In the genomic region with DNA sequence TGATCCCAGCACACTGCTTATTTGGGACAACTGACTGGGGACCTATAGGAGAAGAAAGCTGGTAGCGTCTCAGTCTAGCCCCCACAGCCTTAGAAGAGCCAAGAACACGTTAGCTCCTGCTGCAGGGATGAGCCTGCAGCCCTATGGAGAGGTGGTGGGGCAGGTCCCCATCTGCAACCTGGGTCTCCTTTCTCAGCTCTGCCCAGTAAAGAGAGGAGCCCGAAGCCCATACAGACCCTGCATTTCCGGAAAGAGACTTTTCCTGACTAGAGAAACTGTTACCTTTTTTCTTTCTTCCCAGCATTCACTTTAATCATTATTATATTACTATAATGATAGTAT, we compare ENCODE assay signal across 8 cellular contexts. TPM values are rescaled to one million over a fixed set of nuclear protein-coding genes. Genes with fewer than 3 reads are reported as not detected.
DNase-seq lines count a peak whose midpoint lies in the region; ATAC-seq and TF ChIP-seq lines count a peak whose summit lies in the region.

No MANE protein-coding gene starts in this region.

- POLR2A ChIA-PET in SK-N-SH (lab: Yijun Ruan, JAX) = no interaction called here

- H3K79me2 ChIP-seq in ACC112 (ENCODE audit: control insufficient read depth, insufficient read depth, low read length, unreplicated experiment) = peaks cover 26% of the 10 kb centered on the region
- H3K79me2 ChIP-seq in SK-N-SH (ENCODE audit: insufficient read depth) = peaks cover 50% of the 10 kb centered on the region

- H3K9me3 ChIP-seq in SK-N-SH (no peaks in the 10 kb centered on the region), skeletal muscle tissue (ENCODE audit: control insufficient read depth in 3 of 3, low read length in 3 of 3) (no peaks in the 10 kb centered on the region)

- TF ChIP-seq RAD21 in SK-N-SH (IDR thresholded peaks at IDR 0.05; ENCODE audit: low read length) = no peak

- peak overlapping the region; percentile 84 for H3K9ac ChIP-seq in SK-N-SH
- peak overlapping the region; percentile 99 to 100 (median 99) for H3K9ac ChIP-seq in skeletal muscle tissue (ENCODE audit: low read depth in 1 of 3, low read length in 3 of 3)

- CTCF ChIA-PET in SK-N-SH (lab: Yijun Ruan, JAX) = interaction anchor here (0.6 to 2.4 kb wide), 4 partner anchors 13 to 397 kb away, joined by 3 to 10 read pairs (median 5); no protein-coding TSS in a partner anchor

- no peaks in the 10 kb centered on the region for H3K9me2 ChIP-seq in SK-N-SH

- peak overlapping the region; percentile 87 for H2AFZ ChIP-seq in ACC112 (ENCODE audit: low read length, unreplicated experiment)
- H2AFZ ChIP-seq in SK-N-SH (ENCODE audit: low read depth) = peak overlapping the region; percentile 78; the same call in 1 of the 2 replicates

- DNase-seq in SK-N-SH = peak; percentile 55
- peak; percentile 3 for DNase-seq in glomerular visceral epithelial cell (ENCODE audit: extremely low spot score)
- no peak for DNase-seq in HuH-7.5 (ENCODE audit: low spot score)
- no peak for DNase-seq in NCI-H1092 treated with DMSO at 0.1 percent for 48 hours (lab: John Stamatoyannopoulos, UW)

- ATAC-seq in GM21717 (IDR thresholded peaks at IDR 0.05; ENCODE audit: unreplicated experiment) (peak; percentile 9), GM18873 (IDR thresholded peaks at IDR 0.05; ENCODE audit: low FRiP score, unreplicated experiment) (no peak)

- no peak for TF ChIP-seq CTCF in SK-N-SH (IDR thresholded peaks at IDR 0.05)

- H3K36me3 ChIP-seq in ACC112 (ENCODE audit: insufficient read depth, low read length) (peaks cover 5% of the 10 kb centered on the region; the same call in 1 of the 2 replicates), SK-N-SH (replicated peaks in 1 of 2; ENCODE audit: control insufficient read depth in 1 of 2, insufficient read depth in 2 of 2, low read length in 1 of 2) (peaks cover 13 to 18% of the 10 kb centered on the region in 2 experiments), skeletal muscle tissue (ENCODE audit: control insufficient read depth in 3 of 3, insufficient read depth in 3 of 3, low read length in 3 of 3) (peaks cover 13 to 21% (median 19%) of the 10 kb centered on the region in 3 donors)

- H3K27me3 ChIP-seq in ACC112 (ENCODE audit: insufficient read depth, low read length) = 0 out of 2 replicates have a peak, but pooled peaks cover 4% of the 10 kb centered on the region
- peaks cover 3% of the 10 kb centered on the region; the same call in 1 of the 2 replicates for H3K27me3 ChIP-seq in SK-N-SH (ENCODE audit: insufficient read depth)
- H3K27me3 ChIP-seq in skeletal muscle tissue (ENCODE audit: control insufficient read depth in 3 of 3, insufficient read depth in 3 of 3, low read length in 3 of 3) = no peaks in the 10 kb centered on the region

- H4K20me1 ChIP-seq in SK-N-SH (ENCODE audit: insufficient read depth) = peaks cover 7% of the 10 kb centered on the region; the same call in 1 of the 2 replicates

- TF ChIP-seq EP300 in SK-N-SH (IDR thresholded peaks at IDR 0.05; ENCODE audit: borderline replicate concordance in 1 of 2, low read depth in 1 of 2, low read length in 1 of 2) = no peak

- WGBS in SK-N-SH (ENCODE audit: low lambda C conversion rate) = 3% methylated on average over 4 of the region's 4 CpGs

- peak overlapping the region; percentile 53; the same call in 1 of the 2 replicates for H3K27ac ChIP-seq in ACC112 (ENCODE audit: low read depth, low read length)
- H3K27ac ChIP-seq in SK-N-SH (ENCODE audit: low read depth in 2 of 2, low read length in 1 of 2) = peak overlapping the region; percentile 59 to 70; a peak in 2 of 4 replicates
- peak overlapping the region; percentile 94 for H3K27ac ChIP-seq in skeletal muscle tissue (ENCODE audit: low read depth, low read length)

- H3K4me3 ChIP-seq in ACC112 (ENCODE audit: low read depth, low read length) (peak overlapping the region; percentile 94), SK-N-SH (ENCODE audit: low read depth in 2 of 2, low read length in 1 of 2) (peak overlapping the region; percentile 91 to 98), skeletal muscle tissue (ENCODE audit: low read length in 3 of 3) (peak overlapping the region; percentile 99 to 100 (median 99))

- H3K4me1 ChIP-seq in ACC112 (ENCODE audit: control insufficient read depth, insufficient read depth, low read length, unreplicated experiment) = peaks cover 18% of the 10 kb centered on the region
- peaks cover 11 to 17% of the 10 kb centered on the region in 2 experiments; a peak in 3 of 4 replicates for H3K4me1 ChIP-seq in SK-N-SH (ENCODE audit: control insufficient read depth in 1 of 2, insufficient read depth in 2 of 2, low read depth in 1 of 2, low read length in 1 of 2)
- H3K4me1 ChIP-seq in skeletal muscle tissue (ENCODE audit: control insufficient read depth in 3 of 3, insufficient read depth in 3 of 3, low read length in 3 of 3) = peaks cover 10 to 23% (median 11%) of the 10 kb centered on the region in 3 donors

- H3K4me2 ChIP-seq in SK-N-SH = peak overlapping the region; percentile 94

- peaks cover 3% of the 10 kb centered on the region for H3F3A ChIP-seq in SK-N-SH (replicated peaks; ENCODE audit: insufficient read depth)

TF ChIP-seq in SK-N-SH, 30 proteins besides CTCF, POLR2A, EP300 and RAD21 (continues in another document):
- no peak for TF ChIP-seq SIN3A (IDR thresholded peaks at IDR 0.05; ENCODE audit: borderline replicate concordance, low read depth, low read length)
- no peak for TF ChIP-seq NRF1 (IDR thresholded peaks at IDR 0.05; ENCODE audit: low read depth, low read length)
- TF ChIP-seq GATA2 (CRISPR knock-in tag; IDR thresholded peaks at IDR 0.05) = no peak
- TF ChIP-seq TEAD4 (IDR thresholded peaks at IDR 0.05; ENCODE audit: borderline replicate concordance, insufficient read depth) = no peak
- no peak for TF ChIP-seq FOXM1 (IDR thresholded peaks at IDR 0.05; ENCODE audit: low read depth)
- TF ChIP-seq JUND (IDR thresholded peaks at IDR 0.05) = no peak
- TF ChIP-seq YY1 (IDR thresholded peaks at IDR 0.05; ENCODE audit: low read depth) = no peak
- TF ChIP-seq, protein P1, sequence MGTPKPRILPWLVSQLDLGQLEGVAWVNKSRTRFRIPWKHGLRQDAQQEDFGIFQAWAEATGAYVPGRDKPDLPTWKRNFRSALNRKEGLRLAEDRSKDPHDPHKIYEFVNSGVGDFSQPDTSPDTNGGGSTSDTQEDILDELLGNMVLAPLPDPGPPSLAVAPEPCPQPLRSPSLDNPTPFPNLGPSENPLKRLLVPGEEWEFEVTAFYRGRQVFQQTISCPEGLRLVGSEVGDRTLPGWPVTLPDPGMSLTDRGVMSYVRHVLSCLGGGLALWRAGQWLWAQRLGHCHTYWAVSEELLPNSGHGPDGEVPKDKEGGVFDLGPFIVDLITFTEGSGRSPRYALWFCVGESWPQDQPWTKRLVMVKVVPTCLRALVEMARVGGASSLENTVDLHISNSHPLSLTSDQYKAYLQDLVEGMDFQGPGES (IDR thresholded peaks at IDR 0.05; ENCODE audit: low read depth, low read length) = no peak
- TF ChIP-seq, protein P2, sequence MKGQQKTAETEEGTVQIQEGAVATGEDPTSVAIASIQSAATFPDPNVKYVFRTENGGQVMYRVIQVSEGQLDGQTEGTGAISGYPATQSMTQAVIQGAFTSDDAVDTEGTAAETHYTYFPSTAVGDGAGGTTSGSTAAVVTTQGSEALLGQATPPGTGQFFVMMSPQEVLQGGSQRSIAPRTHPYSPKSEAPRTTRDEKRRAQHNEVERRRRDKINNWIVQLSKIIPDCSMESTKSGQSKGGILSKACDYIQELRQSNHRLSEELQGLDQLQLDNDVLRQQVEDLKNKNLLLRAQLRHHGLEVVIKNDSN (IDR thresholded peaks at IDR 0.05; ENCODE audit: borderline replicate concordance, low read depth) = no peak
- TF ChIP-seq, protein P3, sequence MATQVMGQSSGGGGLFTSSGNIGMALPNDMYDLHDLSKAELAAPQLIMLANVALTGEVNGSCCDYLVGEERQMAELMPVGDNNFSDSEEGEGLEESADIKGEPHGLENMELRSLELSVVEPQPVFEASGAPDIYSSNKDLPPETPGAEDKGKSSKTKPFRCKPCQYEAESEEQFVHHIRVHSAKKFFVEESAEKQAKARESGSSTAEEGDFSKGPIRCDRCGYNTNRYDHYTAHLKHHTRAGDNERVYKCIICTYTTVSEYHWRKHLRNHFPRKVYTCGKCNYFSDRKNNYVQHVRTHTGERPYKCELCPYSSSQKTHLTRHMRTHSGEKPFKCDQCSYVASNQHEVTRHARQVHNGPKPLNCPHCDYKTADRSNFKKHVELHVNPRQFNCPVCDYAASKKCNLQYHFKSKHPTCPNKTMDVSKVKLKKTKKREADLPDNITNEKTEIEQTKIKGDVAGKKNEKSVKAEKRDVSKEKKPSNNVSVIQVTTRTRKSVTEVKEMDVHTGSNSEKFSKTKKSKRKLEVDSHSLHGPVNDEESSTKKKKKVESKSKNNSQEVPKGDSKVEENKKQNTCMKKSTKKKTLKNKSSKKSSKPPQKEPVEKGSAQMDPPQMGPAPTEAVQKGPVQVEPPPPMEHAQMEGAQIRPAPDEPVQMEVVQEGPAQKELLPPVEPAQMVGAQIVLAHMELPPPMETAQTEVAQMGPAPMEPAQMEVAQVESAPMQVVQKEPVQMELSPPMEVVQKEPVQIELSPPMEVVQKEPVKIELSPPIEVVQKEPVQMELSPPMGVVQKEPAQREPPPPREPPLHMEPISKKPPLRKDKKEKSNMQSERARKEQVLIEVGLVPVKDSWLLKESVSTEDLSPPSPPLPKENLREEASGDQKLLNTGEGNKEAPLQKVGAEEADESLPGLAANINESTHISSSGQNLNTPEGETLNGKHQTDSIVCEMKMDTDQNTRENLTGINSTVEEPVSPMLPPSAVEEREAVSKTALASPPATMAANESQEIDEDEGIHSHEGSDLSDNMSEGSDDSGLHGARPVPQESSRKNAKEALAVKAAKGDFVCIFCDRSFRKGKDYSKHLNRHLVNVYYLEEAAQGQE (IDR thresholded peaks at IDR 0.05; ENCODE audit: low read depth, low read length) = no peak
- TF ChIP-seq EZH2phosphoT487 (IDR thresholded peaks at IDR 0.05; ENCODE audit: borderline replicate concordance, low read depth) = no peak
- TF ChIP-seq RXRA (IDR thresholded peaks at IDR 0.05; ENCODE audit: borderline replicate concordance, low read depth) = no peak
- no peak for TF ChIP-seq FOXJ3 (CRISPR knock-in tag; IDR thresholded peaks at IDR 0.05)

RNA-seq across cellular contexts. Expression of gene METTL22, which starts 0.8 kb away (rescaled TPM):
- polyA plus RNA-seq in SK-N-SH (2012; rRNA removed) = 38.3 and 45.3 TPM in 2 replicates
- polyA plus RNA-seq in SK-N-SH (2012; cell fraction: cytosol; rRNA removed) = 24.4 and 25.9 TPM in 2 replicates
- polyA plus RNA-seq in SK-N-SH (2012; cell fraction: nucleus; rRNA removed) = 116 and 138 TPM in 2 replicates
- 12.0 TPM for total RNA-seq in skeletal muscle tissue

RNA-seq across cellular contexts. Expression of gene TMEM114, which starts 32.0 kb away (rescaled TPM):
- not detected in 2 replicates for polyA plus RNA-seq in SK-N-SH (2012; rRNA removed)
- polyA plus RNA-seq in SK-N-SH (2012; cell fraction: cytosol; rRNA removed) = not detected in 2 replicates
- polyA plus RNA-seq in SK-N-SH (2012; cell fraction: nucleus; rRNA removed) = not detected in 2 replicates
- total RNA-seq in skeletal muscle tissue = not detected

RNA-seq across cellular contexts. Expression of gene ABAT, which starts 52.1 kb away (rescaled TPM):
- polyA plus RNA-seq in SK-N-SH (2012; rRNA removed) = 4.7 and 7.3 TPM in 2 replicates
- 5.2 and 6.2 TPM in 2 replicates for polyA plus RNA-seq in SK-N-SH (2012; cell fraction: cytosol; rRNA removed)
- polyA plus RNA-seq in SK-N-SH (2012; cell fraction: nucleus; rRNA removed) = 5.2 and 7.9 TPM in 2 replicates
- 13.6 TPM for total RNA-seq in skeletal muscle tissue

Comparison
In these comparisons a context has a peak if more than half of its experiments do, and no peak if none do; other contexts are left out.
1. DNase-seq: peak in SK-N-SH (single experiment) and glomerular visceral epithelial cell (single experiment); none in HuH-7.5 (single experiment) and NCI-H1092 treated with DMSO at 0.1 percent for 48 hours (single experiment).
2. Peak in every context shown above with its lines, with median percentiles within 50 percentile points of each other: H3K27ac ChIP-seq and H3K4me3 ChIP-seq.